In the genomic region with DNA sequence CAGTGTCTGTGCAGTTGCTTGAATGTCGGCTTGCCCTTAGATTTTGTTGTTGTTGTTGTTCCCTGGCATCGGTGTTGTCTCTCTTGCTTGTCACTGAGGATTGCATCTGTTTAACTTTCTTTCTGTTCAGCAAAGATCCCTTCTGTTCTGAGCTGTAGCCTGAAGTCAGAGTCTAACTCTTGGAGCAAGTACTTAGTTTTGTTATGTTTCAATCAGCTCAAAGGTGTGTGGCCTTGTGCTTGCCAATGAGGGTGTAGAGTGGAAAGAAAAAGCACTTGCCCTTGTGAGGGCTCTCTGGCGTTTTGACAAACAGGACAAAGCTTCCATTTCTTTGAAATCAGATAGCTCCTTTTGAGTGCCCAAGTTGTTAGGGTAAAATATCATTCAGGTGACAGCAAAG, we compare ENCODE assay signal across 25 cellular contexts.
DNase-seq lines count a peak whose midpoint lies in the region; ATAC-seq and TF ChIP-seq lines count a peak whose summit lies in the region.
"Had no signal": no experiment of that assay in that cellular context is flagged by ENCODE, and none has a peak within 500 bp of the region (broad histone marks: within the 10 kb centered on the region; RNA-seq: fewer than 3 reads in every experiment).

No MANE protein-coding gene starts in this region.

- H3K9me3 Mint-ChIP-seq in GM23338: no peaks in the 10 kb centered on the region
- no peaks in the 10 kb centered on the region for H3K9me3 Mint-ChIP-seq in activated T-cell treated with anti-CD3 and anti-CD28 coated beads, Interleukin-2, amount 50 U/mL, for 4 hours
- H3K9me3 Mint-ChIP-seq: brain had no signal

- no peak for ATAC-seq in GM23338
- peak; percentile 68 for ATAC-seq in left lung
- no peak for ATAC-seq in psoas muscle
- ATAC-seq in GM19467 (IDR thresholded peaks at IDR 0.05; ENCODE audit: unreplicated experiment): no peak
- no peak for ATAC-seq in activated T-cell treated with anti-CD3 and anti-CD28 coated beads, Interleukin-2, amount 50 U/mL, for 4 hours
- ATAC-seq: activated T-cell treated with anti-CD3 and anti-CD28 coated beads, Interleukin-2, amount 50 U/mL, for 72 hours; HCT116; stimulated activated naive CD8-positive, alpha-beta T cell treated with anti-CD3 and anti-CD28 coated beads, Interleukin-15, Interleukin-2, amounts not matched to agents 100 U/mL and 50 U/mL, for 24 hours; T-cell had no signal

- no TSS peak for BruUV-seq in PC-9 (replicated peaks; lab: Mats Ljungman, UMichigan)

- no peaks in the 10 kb centered on the region; the same call in 2 of the 3 replicates for H3K4me1 Mint-ChIP-seq in GM23338
- no peaks in the 10 kb centered on the region for H3K4me1 Mint-ChIP-seq in activated T-cell treated with anti-CD3 and anti-CD28 coated beads, Interleukin-2, amount 50 U/mL, for 4 hours (ENCODE audit: low read depth)
- H3K4me1 Mint-ChIP-seq: activated CD4-positive, alpha-beta memory T cell treated with anti-CD3 and anti-CD28 coated beads, Interleukin-2, amount 10 ng/mL, durations not matched to agents 7 days and 5 days; immature natural killer cell; T-cell had no signal

- intact Hi-C loops in PC-9 (cut with micrococcal nuclease; ENCODE audit: unreplicated experiment) (no loop called here), left lung (cut with DNase I) (no loop called here), psoas muscle (cut with DNase I) (no loop called here)

- peak overlapping the region; percentile 6; the same call in 1 of the 2 replicates for H3K27ac Mint-ChIP-seq in GM23338
- H3K27ac Mint-ChIP-seq: activated CD4-positive, alpha-beta memory T cell treated with anti-CD3 and anti-CD28 coated beads, Interleukin-2, amount 10 ng/mL, durations not matched to agents 7 days and 5 days; activated naive CD8-positive, alpha-beta T cell; activated T-cell treated with anti-CD3 and anti-CD28 coated beads, Interleukin-2, amount 50 U/mL, for 72 hours; brain; immature natural killer cell; T-cell had no signal

- H3K27me3 ChIP-seq in GM23338 (ENCODE audit: insufficient read depth) (no peaks in the 10 kb centered on the region), PC-9 (ENCODE audit: insufficient read depth, low read depth) (no peaks in the 10 kb centered on the region), left lung (no peaks in the 10 kb centered on the region), psoas muscle (ENCODE audit: insufficient read depth in 3 of 3, low read length in 2 of 3) (no peaks in the 10 kb centered on the region), HAP-1 (ENCODE audit: low read depth) (no peaks in the 10 kb centered on the region)

- in situ Hi-C loops in HAP-1 (cut with MboI; ENCODE audit: low sequenced_read_pairs): no loop called here

- H3K27me3 Mint-ChIP-seq in GM23338 (ENCODE audit: insufficient read depth, low read depth, poor library complexity): no peaks in the 10 kb centered on the region
- no peaks in the 10 kb centered on the region for H3K27me3 Mint-ChIP-seq in activated T-cell treated with anti-CD3 and anti-CD28 coated beads, Interleukin-2, amount 50 U/mL, for 4 hours (ENCODE audit: low read depth)
- H3K27me3 Mint-ChIP-seq: activated CD4-positive, alpha-beta memory T cell treated with anti-CD3 and anti-CD28 coated beads, Interleukin-2, amount 10 ng/mL, durations not matched to agents 7 days and 5 days; activated naive CD8-positive, alpha-beta T cell; brain; T-cell had no signal

- H3K9me2 ChIP-seq in GM23338 (ENCODE audit: insufficient read depth) (no peaks in the 10 kb centered on the region), PC-9 (ENCODE audit: insufficient read depth) (no peaks in the 10 kb centered on the region)

- no peaks in the 10 kb centered on the region for H4K20me1 ChIP-seq in GM23338 (replicated peaks; ENCODE audit: insufficient read depth)
- no peaks in the 10 kb centered on the region for H4K20me1 ChIP-seq in PC-9 (ENCODE audit: insufficient read depth)

- no peaks in the 10 kb centered on the region for H3K36me3 ChIP-seq in GM23338 (ENCODE audit: insufficient read depth)
- no peaks in the 10 kb centered on the region for H3K36me3 ChIP-seq in PC-9 (ENCODE audit: low read depth)
- no peaks in the 10 kb centered on the region for H3K36me3 ChIP-seq in left lung
- H3K36me3 ChIP-seq in psoas muscle (ENCODE audit: insufficient read depth in 1 of 2, low read depth in 1 of 2): no peaks in the 10 kb centered on the region
- H3K36me3 ChIP-seq in HAP-1 (replicated peaks): no peaks in the 10 kb centered on the region

- CTCF ChIA-PET in PC-9 (lab: Charles Lee): no interaction called here

- no peak overlapping the region for H3K27ac ChIP-seq in GM23338 (ENCODE audit: low read depth)
- H3K27ac ChIP-seq in PC-9: no peak overlapping the region
- no peak overlapping the region for H3K27ac ChIP-seq in left lung
- no peak overlapping the region for H3K27ac ChIP-seq in psoas muscle
- H3K27ac ChIP-seq: coronary artery had no signal

- no peak overlapping the region for H3K4me2 ChIP-seq in GM23338
- peak overlapping the region; percentile 13; the same call in 1 of the 2 replicates for H3K4me2 ChIP-seq in PC-9

- H2AFZ ChIP-seq in GM23338 (no peak overlapping the region), PC-9 (0 out of 2 replicates have a peak overlapping the region, but pooled peaks have one; percentile 13)

- WGBS in psoas muscle, 3 donors: 57 to 72% (median 58%) methylated on average over 3 of the region's 3 CpGs

- no peaks in the 10 kb centered on the region for H3F3A ChIP-seq in GM23338 (replicated peaks; ENCODE audit: low read depth)
- no peaks in the 10 kb centered on the region for H3F3A ChIP-seq in PC-9 (ENCODE audit: insufficient read depth, low read depth)

- DNase-seq in DMS79 (lab: John Stamatoyannopoulos, UW) (peak; percentile 48), GM23338 (ENCODE audit: low spot score) (no peak), PC-9 (no peak), left lung (no peak), psoas muscle (no peak), HAP-1 (ENCODE audit: low spot score in 2 of 2) (no peak)
- DNase-seq in activated T-cell treated with anti-CD3 and anti-CD28 coated beads, Interleukin-2, amount 50 U/mL, for 4 hours: no peak
- DNase-seq: activated CD4-positive, alpha-beta memory T cell treated with anti-CD3 and anti-CD28 coated beads, Interleukin-2, amount 10 ng/mL, durations not matched to agents 7 days and 5 days; activated T-cell treated with anti-CD3 and anti-CD28 coated beads, Interleukin-2, amount 50 U/mL, for 72 hours; EL; head of caudate nucleus; immature natural killer cell; NCI-H1694; NCI-H226; SIG-M5; stimulated activated CD4-positive, alpha-beta T cell treated with anti-CD3 and anti-CD28 coated beads, Interleukin-2, amount 100 ng/mL, for 24 hours; stimulated activated naive CD8-positive, alpha-beta T cell treated with anti-CD3 and anti-CD28 coated beads, Interleukin-15, Interleukin-2, amounts not matched to agents 100 U/mL and 50 U/mL, for 24 hours; T-cell; trophoblast cell had no signal

- H3K79me2 ChIP-seq in GM23338 (replicated peaks; ENCODE audit: insufficient read depth): no peaks in the 10 kb centered on the region
- H3K79me2 ChIP-seq in PC-9 (ENCODE audit: low read depth): no peaks in the 10 kb centered on the region

- H3K9me3 ChIP-seq in PC-9 (ENCODE audit: insufficient read depth, low read depth) (no peaks in the 10 kb centered on the region), left lung (no peaks in the 10 kb centered on the region), psoas muscle (no peaks in the 10 kb centered on the region), HAP-1 (no peaks in the 10 kb centered on the region)

- TF ChIP-seq CTCF in GM23338 (conservative IDR thresholded peaks at IDR 0.05; ENCODE audit: low read depth in 2 of 2) (no peak), PC-9 (conservative IDR thresholded peaks at IDR 0.05) (no peak), left lung (IDR thresholded peaks at IDR 0.05) (no peak), psoas muscle (IDR thresholded peaks at IDR 0.05) (no peak)

- POLR2A ChIA-PET in PC-9 (lab: Charles Lee; ENCODE audit: unreplicated experiment): no interaction called here

- H3K36me3 Mint-ChIP-seq in GM23338 (ENCODE audit: low read depth): no peaks in the 10 kb centered on the region
- H3K36me3 Mint-ChIP-seq in activated T-cell treated with anti-CD3 and anti-CD28 coated beads, Interleukin-2, amount 50 U/mL, for 4 hours (ENCODE audit: insufficient read depth): no peaks in the 10 kb centered on the region
- H3K36me3 Mint-ChIP-seq: activated naive CD8-positive, alpha-beta T cell; brain; immature natural killer cell; T-cell had no signal

- H3K4me3 ChIP-seq in GM23338 (no peak overlapping the region), PC-9 (no peak overlapping the region), left lung (no peak overlapping the region), psoas muscle (no peak overlapping the region), HAP-1 (no peak overlapping the region)
- H3K4me3 ChIP-seq: coronary artery, lung had no signal

- no peak overlapping the region for H3K4me3 Mint-ChIP-seq in GM23338
- no peak overlapping the region for H3K4me3 Mint-ChIP-seq in activated T-cell treated with anti-CD3 and anti-CD28 coated beads, Interleukin-2, amount 50 U/mL, for 4 hours
- H3K4me3 Mint-ChIP-seq: activated CD4-positive, alpha-beta memory T cell treated with anti-CD3 and anti-CD28 coated beads, Interleukin-2, amount 10 ng/mL, durations not matched to agents 7 days and 5 days; activated naive CD8-positive, alpha-beta T cell; activated T-cell treated with anti-CD3 and anti-CD28 coated beads, Interleukin-2, amount 50 U/mL, for 72 hours; immature natural killer cell; T-cell had no signal

- H3K4me1 ChIP-seq in GM23338 (ENCODE audit: insufficient read depth) (no peaks in the 10 kb centered on the region), PC-9 (replicated peaks; ENCODE audit: insufficient read depth) (no peaks in the 10 kb centered on the region), left lung (no peaks in the 10 kb centered on the region), psoas muscle (no peaks in the 10 kb centered on the region), HAP-1 (no peaks in the 10 kb centered on the region)

TF ChIP-seq in GM23338, 12 proteins besides CTCF, POLR2A, EP300 and RAD21 (continues in another document):
- TF ChIP-seq STAT1 (IDR thresholded peaks at IDR 0.05; ENCODE audit: unreplicated experiment) (no peak), ZNF114 (CRISPR knock-in tag; IDR thresholded peaks at IDR 0.05) (no peak)
